In the genomic region with DNA sequence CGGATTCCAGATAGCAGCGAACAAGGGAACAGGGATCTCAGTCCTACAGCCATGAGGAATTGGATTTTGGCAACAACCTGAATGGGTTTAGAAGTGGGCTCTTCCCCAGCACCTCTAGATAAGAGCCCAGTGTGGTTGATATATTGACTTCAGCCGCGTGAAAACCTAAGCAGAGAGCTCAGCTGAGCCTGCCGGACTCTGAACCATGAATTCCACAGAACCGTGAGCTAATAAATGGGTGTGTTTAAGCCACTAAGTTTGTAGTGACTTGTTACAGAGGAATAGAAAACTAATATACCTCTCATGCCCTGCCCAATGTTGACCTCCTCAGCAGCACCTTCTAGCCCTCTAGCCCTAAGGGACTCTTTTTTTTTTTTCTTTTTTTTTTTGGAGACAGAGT, we compare ENCODE assay signal across 2 cellular contexts.
TF ChIP-seq lines count a peak whose summit lies in the region.

No MANE protein-coding gene starts in this region.

TF ChIP-seq in GM23338, 12 proteins besides CTCF, POLR2A, EP300 and RAD21 (continued from another document):
- no peak for TF ChIP-seq ZNF114 (CRISPR knock-in tag; IDR thresholded peaks at IDR 0.05)
- no peak for TF ChIP-seq EZH2phosphoT487 (IDR thresholded peaks at IDR 0.05; ENCODE audit: unreplicated experiment)
- no peak for TF ChIP-seq NANOG (IDR thresholded peaks at IDR 0.05; ENCODE audit: borderline replicate concordance)
- TF ChIP-seq ZNF331 (CRISPR knock-in tag; IDR thresholded peaks at IDR 0.05; ENCODE audit: low read depth) = no peak
- no peak for TF ChIP-seq JUNB (IDR thresholded peaks at IDR 0.05; ENCODE audit: unreplicated experiment)
- TF ChIP-seq, protein P1, sequence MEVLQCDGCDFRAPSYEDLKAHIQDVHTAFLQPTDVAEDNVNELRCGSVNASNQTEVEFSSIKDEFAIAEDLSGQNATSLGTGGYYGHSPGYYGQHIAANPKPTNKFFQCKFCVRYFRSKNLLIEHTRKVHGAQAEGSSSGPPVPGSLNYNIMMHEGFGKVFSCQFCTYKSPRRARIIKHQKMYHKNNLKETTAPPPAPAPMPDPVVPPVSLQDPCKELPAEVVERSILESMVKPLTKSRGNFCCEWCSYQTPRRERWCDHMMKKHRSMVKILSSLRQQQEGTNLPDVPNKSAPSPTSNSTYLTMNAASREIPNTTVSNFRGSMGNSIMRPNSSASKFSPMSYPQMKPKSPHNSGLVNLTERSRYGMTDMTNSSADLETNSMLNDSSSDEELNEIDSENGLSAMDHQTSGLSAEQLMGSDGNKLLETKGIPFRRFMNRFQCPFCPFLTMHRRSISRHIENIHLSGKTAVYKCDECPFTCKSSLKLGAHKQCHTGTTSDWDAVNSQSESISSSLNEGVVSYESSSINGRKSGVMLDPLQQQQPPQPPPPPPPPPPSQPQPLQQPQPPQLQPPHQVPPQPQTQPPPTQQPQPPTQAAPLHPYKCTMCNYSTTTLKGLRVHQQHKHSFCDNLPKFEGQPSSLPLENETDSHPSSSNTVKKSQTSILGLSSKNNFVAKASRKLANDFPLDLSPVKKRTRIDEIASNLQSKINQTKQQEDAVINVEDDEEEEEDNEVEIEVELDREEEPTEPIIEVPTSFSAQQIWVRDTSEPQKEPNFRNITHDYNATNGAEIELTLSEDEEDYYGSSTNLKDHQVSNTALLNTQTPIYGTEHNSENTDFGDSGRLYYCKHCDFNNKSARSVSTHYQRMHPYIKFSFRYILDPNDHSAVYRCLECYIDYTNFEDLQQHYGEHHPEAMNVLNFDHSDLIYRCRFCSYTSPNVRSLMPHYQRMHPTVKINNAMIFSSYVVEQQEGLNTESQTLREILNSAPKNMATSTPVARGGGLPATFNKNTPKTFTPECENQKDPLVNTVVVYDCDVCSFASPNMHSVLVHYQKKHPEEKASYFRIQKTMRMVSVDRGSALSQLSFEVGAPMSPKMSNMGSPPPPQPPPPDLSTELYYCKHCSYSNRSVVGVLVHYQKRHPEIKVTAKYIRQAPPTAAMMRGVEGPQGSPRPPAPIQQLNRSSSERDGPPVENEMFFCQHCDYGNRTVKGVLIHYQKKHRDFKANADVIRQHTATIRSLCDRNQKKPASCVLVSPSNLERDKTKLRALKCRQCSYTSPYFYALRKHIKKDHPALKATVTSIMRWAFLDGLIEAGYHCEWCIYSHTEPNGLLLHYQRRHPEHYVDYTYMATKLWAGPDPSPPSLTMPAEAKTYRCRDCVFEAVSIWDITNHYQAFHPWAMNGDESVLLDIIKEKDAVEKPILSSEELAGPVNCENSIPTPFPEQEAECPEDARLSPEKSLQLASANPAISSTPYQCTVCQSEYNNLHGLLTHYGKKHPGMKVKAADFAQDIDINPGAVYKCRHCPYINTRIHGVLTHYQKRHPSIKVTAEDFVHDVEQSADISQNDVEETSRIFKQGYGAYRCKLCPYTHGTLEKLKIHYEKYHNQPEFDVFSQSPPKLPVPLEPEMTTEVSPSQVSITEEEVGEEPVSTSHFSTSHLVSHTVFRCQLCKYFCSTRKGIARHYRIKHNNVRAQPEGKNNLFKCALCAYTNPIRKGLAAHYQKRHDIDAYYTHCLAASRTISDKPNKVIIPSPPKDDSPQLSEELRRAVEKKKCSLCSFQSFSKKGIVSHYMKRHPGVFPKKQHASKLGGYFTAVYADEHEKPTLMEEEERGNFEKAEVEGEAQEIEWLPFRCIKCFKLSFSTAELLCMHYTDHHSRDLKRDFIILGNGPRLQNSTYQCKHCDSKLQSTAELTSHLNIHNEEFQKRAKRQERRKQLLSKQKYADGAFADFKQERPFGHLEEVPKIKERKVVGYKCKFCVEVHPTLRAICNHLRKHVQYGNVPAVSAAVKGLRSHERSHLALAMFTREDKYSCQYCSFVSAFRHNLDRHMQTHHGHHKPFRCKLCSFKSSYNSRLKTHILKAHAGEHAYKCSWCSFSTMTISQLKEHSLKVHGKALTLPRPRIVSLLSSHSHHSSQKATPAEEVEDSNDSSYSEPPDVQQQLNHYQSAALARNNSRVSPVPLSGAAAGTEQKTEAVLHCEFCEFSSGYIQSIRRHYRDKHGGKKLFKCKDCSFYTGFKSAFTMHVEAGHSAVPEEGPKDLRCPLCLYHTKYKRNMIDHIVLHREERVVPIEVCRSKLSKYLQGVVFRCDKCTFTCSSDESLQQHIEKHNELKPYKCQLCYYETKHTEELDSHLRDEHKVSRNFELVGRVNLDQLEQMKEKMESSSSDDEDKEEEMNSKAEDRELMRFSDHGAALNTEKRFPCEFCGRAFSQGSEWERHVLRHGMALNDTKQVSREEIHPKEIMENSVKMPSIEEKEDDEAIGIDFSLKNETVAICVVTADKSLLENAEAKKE (CRISPR knock-in tag; IDR thresholded peaks at IDR 0.05) = no peak

TF ChIP-seq in K562, 482 proteins besides CTCF, POLR2A, EP300 and RAD21 (continued from another document):
- TF ChIP-seq, protein P2, sequence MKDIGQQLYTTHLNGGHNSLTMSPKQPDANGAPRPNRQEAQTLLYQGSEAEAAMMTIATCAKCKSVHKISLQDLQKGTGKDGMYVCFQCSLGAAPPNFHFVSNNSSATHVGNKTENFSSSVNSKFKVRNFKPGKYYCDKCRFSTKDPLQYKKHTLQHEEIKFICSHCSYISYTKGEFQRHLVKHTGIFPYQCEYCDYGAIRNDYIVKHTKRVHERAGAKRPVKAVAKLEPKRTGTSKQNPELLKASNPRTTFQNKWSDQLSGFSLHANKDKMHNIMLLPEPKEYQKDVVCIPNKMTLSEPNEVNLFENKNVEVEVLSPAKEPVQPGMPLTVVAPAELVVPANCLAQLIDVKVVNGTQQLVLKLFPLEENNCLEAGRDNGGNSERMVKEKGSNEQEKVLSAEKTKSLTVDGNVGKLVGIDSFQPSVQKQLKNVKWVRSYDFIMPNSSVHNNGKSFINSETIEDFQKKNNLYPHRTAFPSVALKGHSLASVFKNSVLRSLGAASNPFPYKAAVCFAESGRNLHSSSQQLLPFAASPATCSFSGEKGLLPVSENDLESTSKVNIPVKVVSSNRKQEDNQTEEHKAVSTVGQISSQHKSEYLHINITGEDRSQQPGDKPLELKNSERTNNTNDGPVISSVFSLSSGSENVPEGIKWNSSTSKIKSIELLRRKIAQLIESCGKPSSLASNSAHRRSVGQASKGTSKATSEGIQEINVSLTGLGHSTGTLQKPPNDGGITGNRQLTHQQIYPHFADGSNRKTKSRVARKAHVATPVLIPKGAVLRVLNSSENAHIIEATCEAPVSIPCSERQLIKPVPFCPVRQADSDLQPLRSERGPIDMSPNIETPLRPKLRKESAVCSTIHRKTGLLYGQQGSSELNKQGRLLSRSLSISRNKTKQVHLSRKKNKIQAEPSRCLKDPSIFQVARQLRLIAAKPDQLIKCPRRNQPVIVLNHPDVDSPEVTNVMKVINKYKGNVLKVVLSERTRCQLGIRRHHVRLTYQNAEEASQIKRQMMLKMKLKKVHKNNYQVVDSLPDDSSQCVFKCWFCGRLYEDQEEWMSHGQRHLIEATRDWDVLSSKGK (CRISPR knock-in tag; IDR thresholded peaks at IDR 0.05) = no peak
- no peak for TF ChIP-seq LEF1 (IDR thresholded peaks at IDR 0.05)
- TF ChIP-seq, protein P3, sequence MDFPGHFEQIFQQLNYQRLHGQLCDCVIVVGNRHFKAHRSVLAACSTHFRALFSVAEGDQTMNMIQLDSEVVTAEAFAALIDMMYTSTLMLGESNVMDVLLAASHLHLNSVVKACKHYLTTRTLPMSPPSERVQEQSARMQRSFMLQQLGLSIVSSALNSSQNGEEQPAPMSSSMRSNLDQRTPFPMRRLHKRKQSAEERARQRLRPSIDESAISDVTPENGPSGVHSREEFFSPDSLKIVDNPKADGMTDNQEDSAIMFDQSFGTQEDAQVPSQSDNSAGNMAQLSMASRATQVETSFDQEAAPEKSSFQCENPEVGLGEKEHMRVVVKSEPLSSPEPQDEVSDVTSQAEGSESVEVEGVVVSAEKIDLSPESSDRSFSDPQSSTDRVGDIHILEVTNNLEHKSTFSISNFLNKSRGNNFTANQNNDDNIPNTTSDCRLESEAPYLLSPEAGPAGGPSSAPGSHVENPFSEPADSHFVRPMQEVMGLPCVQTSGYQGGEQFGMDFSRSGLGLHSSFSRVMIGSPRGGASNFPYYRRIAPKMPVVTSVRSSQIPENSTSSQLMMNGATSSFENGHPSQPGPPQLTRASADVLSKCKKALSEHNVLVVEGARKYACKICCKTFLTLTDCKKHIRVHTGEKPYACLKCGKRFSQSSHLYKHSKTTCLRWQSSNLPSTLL (IDR thresholded peaks at IDR 0.05) = no peak
- no peak for TF ChIP-seq MEF2A (IDR thresholded peaks at IDR 0.05; ENCODE audit: control insufficient read depth, low read depth, low read length)
- no peak for TF ChIP-seq ZNF263 (CRISPR knock-in tag; IDR thresholded peaks at IDR 0.05; ENCODE audit: borderline replicate concordance)
- TF ChIP-seq ZNF134 (CRISPR knock-in tag; conservative IDR thresholded peaks at IDR 0.05) = no peak
- TF ChIP-seq TCF3 (CRISPR knock-in tag; IDR thresholded peaks at IDR 0.05) = no peak
- TF ChIP-seq SMAD4 (CRISPR knock-in tag; conservative IDR thresholded peaks at IDR 0.05) = no peak
- TF ChIP-seq, protein P4, sequence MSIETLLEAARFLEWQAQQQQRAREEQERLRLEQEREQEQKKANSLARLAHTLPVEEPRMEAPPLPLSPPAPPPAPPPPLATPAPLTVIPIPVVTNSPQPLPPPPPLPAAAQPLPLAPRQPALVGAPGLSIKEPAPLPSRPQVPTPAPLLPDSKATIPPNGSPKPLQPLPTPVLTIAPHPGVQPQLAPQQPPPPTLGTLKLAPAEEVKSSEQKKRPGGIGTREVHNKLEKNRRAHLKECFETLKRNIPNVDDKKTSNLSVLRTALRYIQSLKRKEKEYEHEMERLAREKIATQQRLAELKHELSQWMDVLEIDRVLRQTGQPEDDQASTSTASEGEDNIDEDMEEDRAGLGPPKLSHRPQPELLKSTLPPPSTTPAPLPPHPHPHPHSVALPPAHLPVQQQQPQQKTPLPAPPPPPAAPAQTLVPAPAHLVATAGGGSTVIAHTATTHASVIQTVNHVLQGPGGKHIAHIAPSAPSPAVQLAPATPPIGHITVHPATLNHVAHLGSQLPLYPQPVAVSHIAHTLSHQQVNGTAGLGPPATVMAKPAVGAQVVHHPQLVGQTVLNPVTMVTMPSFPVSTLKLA (conservative IDR thresholded peaks at IDR 0.05) = no peak
